In the genomic region with DNA sequence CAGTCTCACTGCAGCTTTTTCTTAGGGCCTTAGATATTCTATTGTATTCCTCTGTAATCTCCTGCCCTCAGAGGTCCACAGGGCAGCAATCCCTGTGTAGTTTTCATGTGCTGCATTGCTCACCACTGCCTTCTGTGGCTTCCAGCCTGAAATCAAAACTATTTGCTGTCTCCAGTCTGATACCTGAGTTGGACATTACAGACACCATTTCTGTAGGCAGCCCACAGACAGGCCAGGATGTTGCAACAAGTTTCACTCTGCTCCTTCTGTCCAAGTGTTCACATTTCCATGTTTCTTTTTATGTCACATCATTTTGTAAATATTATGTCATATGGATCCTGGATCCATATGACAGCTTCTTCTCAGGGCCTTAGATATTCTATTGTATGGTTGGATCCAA, we compare ENCODE assay signal across 22 cellular contexts. TPM values are rescaled to one million over a fixed set of nuclear protein-coding genes. Genes with fewer than 3 reads are reported as not detected.
DNase-seq lines count a peak whose midpoint lies in the region; ATAC-seq and TF ChIP-seq lines count a peak whose summit lies in the region.
"Had no signal": no experiment of that assay in that cellular context is flagged by ENCODE, and none has a peak within 500 bp of the region (broad histone marks: within the 10 kb centered on the region; RNA-seq: fewer than 3 reads in every experiment).

No MANE protein-coding gene starts in this region.

- H2BK12ac ChIP-seq in mesenchymal stem cell (ENCODE audit: low read length in 2 of 2) = no peak overlapping the region

- TF ChIP-seq POLR2A in gastrocnemius medialis (IDR thresholded peaks at IDR 0.05) = no peak

- peaks cover 17% of the 10 kb centered on the region for H3K4me1 ChIP-seq in PC-3 (ENCODE audit: insufficient read depth, low read length)
- H3K4me1 ChIP-seq in mesenchymal stem cell (ENCODE audit: control insufficient read depth, insufficient read depth, low read depth, low read length) = no peaks in the 10 kb centered on the region
- H3K4me1 ChIP-seq in gastrocnemius medialis = peaks cover 29 to 32% of the 10 kb centered on the region in 2 donors

- no peak overlapping the region for H2BK15ac ChIP-seq in mesenchymal stem cell (ENCODE audit: low read depth, poor library complexity, severe bottlenecking)

- POLR2A ChIA-PET in PC-3 (lab: Charles Lee; ENCODE audit: unreplicated experiment) = no interaction called here

- H3K18ac ChIP-seq in mesenchymal stem cell (ENCODE audit: low read depth in 1 of 2, low read length in 2 of 2) = no peak overlapping the region

- no peak overlapping the region for H4K8ac ChIP-seq in mesenchymal stem cell (ENCODE audit: low read length)

- no peaks in the 10 kb centered on the region for H3K9me2 ChIP-seq in PC-3 (replicated peaks; ENCODE audit: low read length)

- H3K4me2 ChIP-seq in PC-3 (ENCODE audit: low read length) (no peak overlapping the region), mesenchymal stem cell (ENCODE audit: low read length, poor library complexity, severe bottlenecking) (no peak overlapping the region)

- H3K9me3 ChIP-seq in PC-3 (ENCODE audit: low read length) (peaks cover 3% of the 10 kb centered on the region; the same call in 1 of the 2 replicates), mesenchymal stem cell (ENCODE audit: control insufficient read depth, low read length) (peaks cover 5% of the 10 kb centered on the region), gastrocnemius medialis (no peaks in the 10 kb centered on the region)

- no peak overlapping the region for H3K4me3 ChIP-seq in PC-3 (ENCODE audit: low read length)
- peak overlapping the region in 1 of 2 experiments; percentile 7 for H3K4me3 ChIP-seq in mesenchymal stem cell (ENCODE audit: insufficient read depth in 1 of 2, low read depth in 1 of 2, low read length in 2 of 2)
- H3K4me3 ChIP-seq in gastrocnemius medialis = no peak overlapping the region

- no peak overlapping the region for H4K91ac ChIP-seq in mesenchymal stem cell (ENCODE audit: low read length)

- TSS peak; percentile 9 for BruUV-seq in PC-3 (replicated peaks; lab: Mats Ljungman, UMichigan)

- no peaks in the 10 kb centered on the region for H4K20me1 ChIP-seq in PC-3 (ENCODE audit: low read length)

- in situ Hi-C loops in gastrocnemius medialis (cut with MboI; ENCODE audit: low sequenced_read_pairs in 4 of 4) = no loop called here

- H3K27ac ChIP-seq in PC-3 (ENCODE audit: low read length) (no peak overlapping the region), mesenchymal stem cell (ENCODE audit: low read length, poor library complexity, severe bottlenecking) (no peak overlapping the region), gastrocnemius medialis (peak overlapping the region; percentile 54 to 65 (median 58))
- H3K27ac ChIP-seq: RWPE1 had no signal

- H2AK5ac ChIP-seq in mesenchymal stem cell (ENCODE audit: low read length, severe bottlenecking) = no peak overlapping the region

- H3K14ac ChIP-seq in mesenchymal stem cell (ENCODE audit: low read length in 2 of 2) = no peak overlapping the region

- no peak overlapping the region for H3K4ac ChIP-seq in mesenchymal stem cell (ENCODE audit: low read depth in 1 of 2, low read length in 2 of 2)

- no peak overlapping the region for H2BK5ac ChIP-seq in mesenchymal stem cell (ENCODE audit: low read depth, low read length, poor library complexity, severe bottlenecking)

- no peaks in the 10 kb centered on the region for H3K79me2 ChIP-seq in PC-3 (ENCODE audit: low read length)

- CTCF ChIA-PET in PC-3 (lab: Charles Lee) = interaction anchor here (0.6 kb wide), 1 partner anchor 25 kb away, joined by 3 read pairs; no protein-coding TSS in a partner anchor

- TF ChIP-seq CTCF in PC-3 (conservative IDR thresholded peaks at IDR 0.05; ENCODE audit: low read depth, low read length) (no peak), gastrocnemius medialis (IDR thresholded peaks at IDR 0.05 in 4 of 5, conservative IDR thresholded peaks at IDR 0.05 in 1 of 5) (no peak)

- H3K79me1 ChIP-seq in mesenchymal stem cell (replicated peaks; ENCODE audit: low read length, poor library complexity, severe bottlenecking) = peaks cover under 1% of the 10 kb centered on the region

- H2AFZ ChIP-seq in PC-3 (ENCODE audit: low read length) (no peak overlapping the region), mesenchymal stem cell (ENCODE audit: low read depth, low read length) (no peak overlapping the region)

- no peak overlapping the region for H3K9ac ChIP-seq in PC-3 (ENCODE audit: low read length)
- peak overlapping the region; percentile 35 for H3K9ac ChIP-seq in mesenchymal stem cell (ENCODE audit: low read length)

- H3F3A ChIP-seq in PC-3 (ENCODE audit: low read length, unreplicated experiment) = no peaks in the 10 kb centered on the region

- DNase-seq in PC-3 (no peak), fibroblast of peridontal ligament (ENCODE audit: extremely low read depth) (peak; percentile 13), mesenchymal stem cell (no peak), gastrocnemius medialis (peak in 1 of 2 donors; percentile 23), amygdala (lab: John Stamatoyannopoulos, UW) (no peak), NCI-H2171 treated with DMSO at 0.1 percent for 48 hours (lab: John Stamatoyannopoulos, UW) (no peak)
- DNase-seq in activated CD4-positive, alpha-beta T cell treated with anti-CD3 and anti-CD28 coated beads, Interleukin-2, amount 50 U/mL, for 4 hours = no peak
- DNase-seq in activated CD8-positive, alpha-beta memory T cell treated with anti-CD3 and anti-CD28 coated beads, Interleukin-2, amount 50 U/mL, for 4 hours = no peak
- DNase-seq: CD4-positive, CD25-positive, alpha-beta regulatory T cell; H7; KG1; MM.1S; NCI-H2029; NCI-H2227 treated with DMSO at 0.1 percent for 48 hours; NCI-H526 treated with DMSO at 0.1 percent for 48 hours; SHP77 had no signal

- ATAC-seq in PC-3 = no peak
- peak in 1 of 2 donors; percentile 48 for ATAC-seq in gastrocnemius medialis
- ATAC-seq: Panc1 had no signal

- H3K36me3 ChIP-seq in PC-3 (ENCODE audit: low read depth, low read length) (peaks cover 32% of the 10 kb centered on the region), mesenchymal stem cell (ENCODE audit: control insufficient read depth in 1 of 2, insufficient read depth in 2 of 2, low read depth in 1 of 2, low read length in 2 of 2) (peaks cover 19 to 33% of the 10 kb centered on the region in 2 experiments), gastrocnemius medialis (peaks cover 0 to 44% of the 10 kb centered on the region in 2 donors)

- no peak overlapping the region for H2BK120ac ChIP-seq in mesenchymal stem cell (ENCODE audit: low read depth, low read length)

- intact Hi-C loops in PC-3 (cut with micrococcal nuclease) (no loop called here), gastrocnemius medialis (cut with DNase I; ENCODE audit: low total_unique reads) (loop anchor here (5.0 kb wide), 1 partner anchor 91 kb away; a partner anchor contains a TSS)

- H3K27me3 ChIP-seq in PC-3 (ENCODE audit: low read length) (no peaks in the 10 kb centered on the region), mesenchymal stem cell (ENCODE audit: control insufficient read depth in 1 of 2, insufficient read depth in 1 of 2, low read length in 2 of 2) (no peaks in the 10 kb centered on the region), gastrocnemius medialis (no peaks in the 10 kb centered on the region)

- no peak overlapping the region for H3K23ac ChIP-seq in mesenchymal stem cell (ENCODE audit: low read length in 2 of 2)

RNA-seq across cellular contexts. Expression of gene ECI2, which starts 21.8 kb away (rescaled TPM):
- total RNA-seq in PC-3 (2014; rRNA removed) (66.2 and 143 TPM in 2 replicates), gastrocnemius medialis (100 to 1,000 TPM in 1 of 4 donors, 10 to 100 TPM in 3; 68.1 to 122 (median 94.3) TPM)
- 93.9 TPM for polyA plus RNA-seq in mesenchymal stem cell (2013, experiment 1 of 2)
- polyA plus RNA-seq in mesenchymal stem cell (2013, experiment 2 of 2) = 92.2 TPM

RNA-seq across cellular contexts. Expression of gene FAM217A, which starts 34.7 kb away (rescaled TPM):
- total RNA-seq in PC-3 (2014; rRNA removed) (not detected in 2 replicates), gastrocnemius medialis (not detected)
- polyA plus RNA-seq in mesenchymal stem cell (2013, experiment 1 of 2) = not detected
- polyA plus RNA-seq in mesenchymal stem cell (2013, experiment 2 of 2) = not detected
- total RNA-seq: A172; CD4-positive, CD25-positive, alpha-beta regulatory T cell; H7; NCI-H460; SK-MEL-5 had no signal
- polyA plus RNA-seq: BJ had no signal

Comparison
In these comparisons a context has a peak if more than half of its experiments do, and no peak if none do; other contexts are left out.
1. H3K27ac ChIP-seq: peak in gastrocnemius medialis (4 of 4); none in PC-3 (single experiment) and mesenchymal stem cell (single experiment).